ENCODE assay signal across 8 cellular contexts in genomic region chr2:227106845-227107759, GRCh38. TPM values are rescaled to one million over a fixed set of nuclear protein-coding genes. Genes with fewer than 3 reads are reported as not detected.
DNase-seq lines count a peak whose midpoint lies in the region; ATAC-seq lines count a peak whose summit lies in the region.

No MANE protein-coding gene starts in this region.

- intact Hi-C loops in left ventricle myocardium superior (cut with micrococcal nuclease): no loop called here

- H3K4me3 ChIP-seq in skeletal muscle cell (ENCODE audit: low read depth, low read length): no peak overlapping the region

- no peaks in the 10 kb centered on the region for H3K9me3 Mint-ChIP-seq in activated naive CD8-positive, alpha-beta T cell treated with anti-CD3 and anti-CD28 coated beads, Interleukin-2, amount 50 U/mL, for 24 hours

- no peaks in the 10 kb centered on the region for H3K36me3 Mint-ChIP-seq in activated naive CD8-positive, alpha-beta T cell treated with anti-CD3 and anti-CD28 coated beads, Interleukin-2, amount 50 U/mL, for 24 hours (ENCODE audit: low read depth)

- H3K4me1 Mint-ChIP-seq in activated naive CD8-positive, alpha-beta T cell treated with anti-CD3 and anti-CD28 coated beads, Interleukin-2, amount 50 U/mL, for 24 hours: no peaks in the 10 kb centered on the region

- H3K27me3 Mint-ChIP-seq in activated naive CD8-positive, alpha-beta T cell treated with anti-CD3 and anti-CD28 coated beads, Interleukin-2, amount 50 U/mL, for 24 hours: no peaks in the 10 kb centered on the region

- peak; percentile 84 for ATAC-seq in GM18858 (IDR thresholded peaks at IDR 0.05; ENCODE audit: unreplicated experiment)
- ATAC-seq in activated naive CD8-positive, alpha-beta T cell treated with anti-CD3 and anti-CD28 coated beads, Interleukin-2, amount 50 U/mL, for 24 hours: peak; percentile 43
- peak; percentile 54 for ATAC-seq in left ventricle myocardium superior

- peak; percentile 61 to 65 for DNase-seq in AML-193 (lab: John Stamatoyannopoulos, UW)
- peak; percentile 34 for DNase-seq in HK-2 (ENCODE audit: unreplicated experiment)
- peak; percentile 36 for DNase-seq in NOMO-1 treated with dmso at 0.1 percent for 144 hours (lab: John Stamatoyannopoulos, UW; ENCODE audit: unreplicated experiment)
- peak; percentile 39 for DNase-seq in activated naive CD8-positive, alpha-beta T cell treated with anti-CD3 and anti-CD28 coated beads, Interleukin-2, amount 50 U/mL, for 24 hours
- DNase-seq in left ventricle myocardium superior: no peak
- DNase-seq in skeletal muscle cell (ENCODE audit: low read depth): peak; percentile 43
- no peak for DNase-seq in epidermal melanocyte (ENCODE audit: insufficient read length, low spot score)

- no peak overlapping the region for H3K4me3 Mint-ChIP-seq in activated naive CD8-positive, alpha-beta T cell treated with anti-CD3 and anti-CD28 coated beads, Interleukin-2, amount 50 U/mL, for 24 hours

- H3K27ac Mint-ChIP-seq in activated naive CD8-positive, alpha-beta T cell treated with anti-CD3 and anti-CD28 coated beads, Interleukin-2, amount 50 U/mL, for 24 hours: no peak overlapping the region

RNA-seq across cellular contexts. Expression of gene COL4A4, which starts 56.9 kb away (rescaled TPM):
- total RNA-seq in left ventricle myocardium superior: 9.8 TPM

RNA-seq across cellular contexts. Expression of gene COL4A3, which starts 57.3 kb away (rescaled TPM):
- 4.5 TPM for total RNA-seq in left ventricle myocardium superior

Comparison
In these comparisons a context has a peak if more than half of its experiments do, and no peak if none do; other contexts are left out.
1. DNase-seq: peak in AML-193 (2 of 2), HK-2 (single experiment), NOMO-1 treated with dmso at 0.1 percent for 144 hours (single experiment), activated naive CD8-positive, alpha-beta T cell treated with anti-CD3 and anti-CD28 coated beads, Interleukin-2, amount 50 U/mL, for 24 hours (single experiment) and skeletal muscle cell (single experiment); none in left ventricle myocardium superior (single experiment) and epidermal melanocyte (single experiment).
2. Peak in every context shown above with its lines, with median percentiles within 50 percentile points of each other: ATAC-seq.